In the genomic region with DNA sequence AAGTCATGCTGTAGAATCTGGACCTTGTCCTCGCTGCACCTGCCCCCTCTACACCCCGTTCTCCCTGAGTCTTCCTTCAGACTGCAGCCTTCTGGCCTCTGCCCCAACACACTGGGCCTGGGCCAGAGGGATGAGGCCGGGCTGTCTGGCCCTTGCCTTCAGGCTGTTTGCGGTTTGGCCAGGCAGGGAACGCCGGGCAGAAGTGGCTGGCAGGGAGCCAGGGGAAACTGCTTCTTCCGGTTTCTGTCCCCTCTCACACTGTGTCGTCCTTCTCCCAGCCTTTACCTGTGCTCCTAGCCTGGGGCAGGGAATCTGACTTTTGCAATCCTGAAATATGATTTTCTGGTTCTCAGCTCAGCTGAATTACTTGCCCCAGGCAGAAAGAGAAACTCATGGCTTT, we compare ENCODE assay signal across 13 cellular contexts. TPM values are rescaled to one million over a fixed set of nuclear protein-coding genes. Genes with fewer than 3 reads are reported as not detected.
DNase-seq lines count a peak whose midpoint lies in the region; ATAC-seq and TF ChIP-seq lines count a peak whose summit lies in the region.
"Had no signal": no experiment of that assay in that cellular context is flagged by ENCODE, and none has a peak within 500 bp of the region (broad histone marks: within the 10 kb centered on the region; RNA-seq: fewer than 3 reads in every experiment).

No MANE protein-coding gene starts in this region.

- H3K36me3 Mint-ChIP-seq in CD4-positive, CD25-positive, alpha-beta regulatory T cell: peaks cover 32% of the 10 kb centered on the region
- peaks cover 34% of the 10 kb centered on the region for H3K36me3 Mint-ChIP-seq in activated CD4-positive, alpha-beta memory T cell treated with anti-CD3 and anti-CD28 coated beads for 36 hours

- H3K4me3 Mint-ChIP-seq in CD4-positive, CD25-positive, alpha-beta regulatory T cell: peak overlapping the region in 1 of 4 donors; percentile 7
- H3K4me3 Mint-ChIP-seq in activated CD4-positive, alpha-beta memory T cell treated with anti-CD3 and anti-CD28 coated beads for 36 hours: no peak overlapping the region
- H3K4me3 Mint-ChIP-seq: brain, CD14-positive monocyte, neural progenitor cell had no signal

- peak overlapping the region in 2 of 3 donors; percentile 48 to 69 for H3K27ac Mint-ChIP-seq in CD4-positive, CD25-positive, alpha-beta regulatory T cell
- H3K27ac Mint-ChIP-seq in activated CD4-positive, alpha-beta memory T cell treated with anti-CD3 and anti-CD28 coated beads for 36 hours: no peak overlapping the region
- H3K27ac Mint-ChIP-seq: brain, neural progenitor cell had no signal

- H3K4me1 ChIP-seq in CD4-positive, CD25-positive, alpha-beta regulatory T cell (ENCODE audit: control insufficient read depth, insufficient read depth, low read length, poor library complexity, severe bottlenecking): peaks cover 4% of the 10 kb centered on the region
- peaks cover 78 to 80% of the 10 kb centered on the region in 2 experiments for H3K4me1 ChIP-seq in neutrophil (ENCODE audit: control insufficient read depth in 1 of 2, insufficient read depth in 1 of 2, low read depth in 1 of 2, low read length in 1 of 2)
- H3K4me1 ChIP-seq: neural progenitor cell had no signal

- TF ChIP-seq CTCF in neutrophil (IDR thresholded peaks at IDR 0.05): no peak

- no peak for DNase-seq in CD4-positive, CD25-positive, alpha-beta regulatory T cell
- DNase-seq in NCI-H2029 treated with DMSO at 0.1 percent for 48 hours (lab: John Stamatoyannopoulos, UW): peak; percentile 61
- DNase-seq in activated CD4-positive, alpha-beta memory T cell treated with anti-CD3 and anti-CD28 coated beads for 36 hours: no peak
- DNase-seq in hepatic stellate cell (ENCODE audit: low spot score): no peak
- no peak for DNase-seq in putamen (ENCODE audit: low spot score)
- no peak for DNase-seq in NCI-H1105 (lab: John Stamatoyannopoulos, UW)
- DNase-seq: foreskin fibroblast, NCI-H1092 treated with DMSO at 0.1 percent for 48 hours had no signal

- intact Hi-C loops in activated CD4-positive, alpha-beta memory T cell treated with anti-CD3 and anti-CD28 coated beads for 36 hours (cut with micrococcal nuclease): no loop called here

- no peak for ATAC-seq in CD4-positive, CD25-positive, alpha-beta regulatory T cell (ENCODE audit: low read depth in 2 of 2)
- peak; percentile 84 for ATAC-seq in esophagus mucosa

- no peak overlapping the region for H3K4me3 ChIP-seq in CD4-positive, CD25-positive, alpha-beta regulatory T cell (ENCODE audit: low read depth, low read length)
- H3K4me3 ChIP-seq in neutrophil (ENCODE audit: low read depth in 1 of 2, low read length in 1 of 2): peak overlapping the region; percentile 39 to 56
- H3K4me3 ChIP-seq: neural progenitor cell had no signal

- POLR2A ChIA-PET in activated CD4-positive, alpha-beta memory T cell treated with anti-CD3 and anti-CD28 coated beads for 36 hours (lab: Charles Lee): no interaction called here

- H3K4me1 Mint-ChIP-seq in CD4-positive, CD25-positive, alpha-beta regulatory T cell: peaks cover 9 to 56% (median 28%) of the 10 kb centered on the region in 4 donors
- peaks cover 26% of the 10 kb centered on the region for H3K4me1 Mint-ChIP-seq in activated CD4-positive, alpha-beta memory T cell treated with anti-CD3 and anti-CD28 coated beads for 36 hours (ENCODE audit: low read depth)
- H3K4me1 Mint-ChIP-seq: neural progenitor cell had no signal

- H3K36me3 ChIP-seq in CD4-positive, CD25-positive, alpha-beta regulatory T cell (ENCODE audit: control insufficient read depth, insufficient read depth, low read length): peaks cover 40% of the 10 kb centered on the region
- H3K36me3 ChIP-seq in neutrophil: peaks cover 15% of the 10 kb centered on the region
- H3K36me3 ChIP-seq: neural progenitor cell had no signal

- H3K27me3 ChIP-seq in CD4-positive, CD25-positive, alpha-beta regulatory T cell (ENCODE audit: control insufficient read depth, insufficient read depth, low read length): no peaks in the 10 kb centered on the region
- H3K27me3 ChIP-seq in neutrophil: no peaks in the 10 kb centered on the region
- H3K27me3 ChIP-seq: neural progenitor cell had no signal

- H3K9me3 ChIP-seq in CD4-positive, CD25-positive, alpha-beta regulatory T cell (ENCODE audit: control insufficient read depth in 2 of 2, low read length in 2 of 2): no peaks in the 10 kb centered on the region
- H3K9me3 ChIP-seq in neutrophil: no peaks in the 10 kb centered on the region

- peaks cover 0 to 2% (median 0%) of the 10 kb centered on the region in 7 donors for H3K9me3 Mint-ChIP-seq in CD4-positive, CD25-positive, alpha-beta regulatory T cell
- no peaks in the 10 kb centered on the region for H3K9me3 Mint-ChIP-seq in activated CD4-positive, alpha-beta memory T cell treated with anti-CD3 and anti-CD28 coated beads for 36 hours

- no peaks in the 10 kb centered on the region for H3K27me3 Mint-ChIP-seq in CD4-positive, CD25-positive, alpha-beta regulatory T cell
- H3K27me3 Mint-ChIP-seq in activated CD4-positive, alpha-beta memory T cell treated with anti-CD3 and anti-CD28 coated beads for 36 hours: no peaks in the 10 kb centered on the region
- H3K27me3 Mint-ChIP-seq: brain had no signal

- CTCF ChIA-PET in activated CD4-positive, alpha-beta memory T cell treated with anti-CD3 and anti-CD28 coated beads for 36 hours (lab: Charles Lee): interaction anchor here (2.8 kb wide), 1 partner anchor 11 kb away, joined by 7 read pairs; no protein-coding TSS in a partner anchor

- H3K27ac ChIP-seq in CD4-positive, CD25-positive, alpha-beta regulatory T cell (ENCODE audit: insufficient read depth, low read length, poor library complexity, severe bottlenecking): no peak overlapping the region
- peak overlapping the region; percentile 100 for H3K27ac ChIP-seq in neutrophil
- H3K27ac ChIP-seq: neural progenitor cell had no signal

RNA-seq across cellular contexts. Expression of gene DGLUCY, which starts 13.5 kb away (rescaled TPM):
- total RNA-seq in CD4-positive, CD25-positive, alpha-beta regulatory T cell: 120 TPM
- polyA plus RNA-seq in CD4-positive, CD25-positive, alpha-beta regulatory T cell: 10 to 100 TPM; 45.2 to 62.7 (median 56.9) TPM
- total RNA-seq in esophagus mucosa: 21.8 TPM
- total RNA-seq in activated CD4-positive, alpha-beta memory T cell treated with anti-CD3 and anti-CD28 coated beads for 36 hours: 10 to 100 TPM; 54.3 to 58.1 TPM
